Comparison of ENCODE assay signal across 10 cellular contexts in genomic region chr2:174596994-174597346, GRCh38. TPM values are rescaled to one million over a fixed set of nuclear protein-coding genes. Genes with fewer than 3 reads are reported as not detected.
DNase-seq lines count a peak whose midpoint lies in the region; ATAC-seq and TF ChIP-seq lines count a peak whose summit lies in the region.
"Had no signal": no experiment of that assay in that cellular context is flagged by ENCODE, and none has a peak within 500 bp of the region (broad histone marks: within the 10 kb centered on the region; RNA-seq: fewer than 3 reads in every experiment).

No MANE protein-coding gene starts in this region.

- no peaks in the 10 kb centered on the region for H3K27me3 Mint-ChIP-seq in activated T-helper 2 cell treated with anti-CD3 and anti-CD28 coated beads, Interferon-gamma antibody, Interleukin-2, Interleukin-4, amounts not matched to agents 10 μg/mL and 5 μg/mL and 100 μg/mL, durations not matched to agents 14 hours and 24 hours and 36 hours (ENCODE audit: low read depth)

- H3K27ac ChIP-seq in left ventricle myocardium inferior (replicated peaks), result peak overlapping the region; percentile 47
- H3K27ac ChIP-seq in mucosa of rectum (ENCODE audit: low read depth in 2 of 2, low read length in 2 of 2), result peak overlapping the region; percentile 64 to 86
- H3K27ac ChIP-seq in upper lobe of right lung, result peak overlapping the region; percentile 85

- peak overlapping the region; percentile 90 for H3K27ac Mint-ChIP-seq in activated T-helper 2 cell treated with anti-CD3 and anti-CD28 coated beads, Interferon-gamma antibody, Interleukin-2, Interleukin-4, amounts not matched to agents 10 μg/mL and 5 μg/mL and 100 μg/mL, durations not matched to agents 14 hours and 24 hours and 36 hours

- peak overlapping the region; percentile 42 to 55 for H3K9ac ChIP-seq in mucosa of rectum (ENCODE audit: low read depth in 1 of 2, low read length in 2 of 2)

- intact Hi-C loops in left ventricle myocardium inferior (cut with micrococcal nuclease) (no loop called here), Right ventricle myocardium inferior (cut with DNase I) (no loop called here), upper lobe of right lung (cut with DNase I) (no loop called here)
- intact Hi-C loops in activated T-helper 2 cell treated with anti-CD3 and anti-CD28 coated beads, Interferon-gamma antibody, Interleukin-2, Interleukin-4, amounts not matched to agents 10 μg/mL and 5 μg/mL and 100 μg/mL, durations not matched to agents 14 hours and 24 hours and 36 hours (cut with micrococcal nuclease), result loop anchor here (1.0 to 10.0 kb wide), 10 partner anchors 11 to 632 kb away; partner anchors contain the start of genes ATF2 and SP3

- peak overlapping the region; percentile 41 for H3K4me3 ChIP-seq in left ventricle myocardium inferior
- peak overlapping the region; percentile 40 to 63 for H3K4me3 ChIP-seq in mucosa of rectum (ENCODE audit: low read length in 2 of 2)
- H3K4me3 ChIP-seq in upper lobe of right lung, result peak overlapping the region; percentile 41

- peak overlapping the region; percentile 84 for H3K4me3 Mint-ChIP-seq in activated T-helper 2 cell treated with anti-CD3 and anti-CD28 coated beads, Interferon-gamma antibody, Interleukin-2, Interleukin-4, amounts not matched to agents 10 μg/mL and 5 μg/mL and 100 μg/mL, durations not matched to agents 14 hours and 24 hours and 36 hours (ENCODE audit: low read depth)

- H3K9me3 Mint-ChIP-seq in activated T-helper 2 cell treated with anti-CD3 and anti-CD28 coated beads, Interferon-gamma antibody, Interleukin-2, Interleukin-4, amounts not matched to agents 10 μg/mL and 5 μg/mL and 100 μg/mL, durations not matched to agents 14 hours and 24 hours and 36 hours, result peaks cover 3% of the 10 kb centered on the region

- ATAC-seq in Right ventricle myocardium inferior, result no peak
- ATAC-seq in upper lobe of right lung, result no peak
- no peak for ATAC-seq in GM18502 (IDR thresholded peaks at IDR 0.05; ENCODE audit: poor library complexity, unreplicated experiment)
- ATAC-seq in GM18867 (IDR thresholded peaks at IDR 0.05; ENCODE audit: unreplicated experiment), result no peak
- no peak for ATAC-seq in HG03196 (IDR thresholded peaks at IDR 0.05; ENCODE audit: unreplicated experiment)

- H3K36me3 ChIP-seq in left ventricle myocardium inferior, result no peaks in the 10 kb centered on the region
- H3K36me3 ChIP-seq in mucosa of rectum (ENCODE audit: control insufficient read depth in 2 of 2, insufficient read depth in 2 of 2, low read length in 2 of 2), result no peaks in the 10 kb centered on the region
- H3K36me3 ChIP-seq in upper lobe of right lung, result no peaks in the 10 kb centered on the region

- H3K4me1 ChIP-seq in left ventricle myocardium inferior, result peaks cover 37% of the 10 kb centered on the region
- peaks cover 5 to 12% of the 10 kb centered on the region in 2 donors for H3K4me1 ChIP-seq in mucosa of rectum (ENCODE audit: control insufficient read depth in 2 of 2, insufficient read depth in 2 of 2, low read length in 2 of 2)
- peaks cover 23% of the 10 kb centered on the region for H3K4me1 ChIP-seq in upper lobe of right lung

- DNase-seq in left ventricle myocardium inferior (no peak), Right ventricle myocardium inferior (ENCODE audit: missing footprints) (no peak), upper lobe of right lung (no peak)
- no peak for DNase-seq in activated T-helper 2 cell treated with anti-CD3 and anti-CD28 coated beads, Interferon-gamma antibody, Interleukin-2, Interleukin-4, amounts not matched to agents 10 μg/mL and 5 μg/mL and 100 μg/mL, durations not matched to agents 14 hours and 24 hours and 36 hours (ENCODE audit: low spot score)
- DNase-seq: C1 segment of cervical spinal cord, NCI-H1694 had no signal

- peaks cover 75% of the 10 kb centered on the region for H3K36me3 Mint-ChIP-seq in activated T-helper 2 cell treated with anti-CD3 and anti-CD28 coated beads, Interferon-gamma antibody, Interleukin-2, Interleukin-4, amounts not matched to agents 10 μg/mL and 5 μg/mL and 100 μg/mL, durations not matched to agents 14 hours and 24 hours and 36 hours (ENCODE audit: low read depth)

- H3K27me3 ChIP-seq in left ventricle myocardium inferior (ENCODE audit: low read depth) (no peaks in the 10 kb centered on the region), mucosa of rectum (ENCODE audit: control insufficient read depth in 2 of 2, insufficient read depth in 2 of 2, low read length in 2 of 2) (no peaks in the 10 kb centered on the region), upper lobe of right lung (no peaks in the 10 kb centered on the region)

- TF ChIP-seq CTCF in left ventricle myocardium inferior (IDR thresholded peaks at IDR 0.05; ENCODE audit: borderline replicate concordance) (no peak), upper lobe of right lung (IDR thresholded peaks at IDR 0.05) (no peak)

- H3K9me3 ChIP-seq in left ventricle myocardium inferior (replicated peaks) (no peaks in the 10 kb centered on the region), mucosa of rectum (ENCODE audit: control insufficient read depth in 2 of 2, low read length in 2 of 2) (no peaks in the 10 kb centered on the region), upper lobe of right lung (no peaks in the 10 kb centered on the region)

- peaks cover 57% of the 10 kb centered on the region for H3K4me1 Mint-ChIP-seq in activated T-helper 2 cell treated with anti-CD3 and anti-CD28 coated beads, Interferon-gamma antibody, Interleukin-2, Interleukin-4, amounts not matched to agents 10 μg/mL and 5 μg/mL and 100 μg/mL, durations not matched to agents 14 hours and 24 hours and 36 hours (ENCODE audit: low read depth)

RNA-seq across cellular contexts. Expression of gene WIPF1, which starts 0.6 kb away (rescaled TPM):
- total RNA-seq in left ventricle myocardium inferior, result 15.0 TPM
- total RNA-seq in Right ventricle myocardium inferior, result 19.4 TPM
- 281 and 287 TPM in 2 replicates for total RNA-seq in activated T-helper 2 cell treated with anti-CD3 and anti-CD28 coated beads, Interferon-gamma antibody, Interleukin-2, Interleukin-4, amounts not matched to agents 10 μg/mL and 5 μg/mL and 100 μg/mL, durations not matched to agents 14 hours and 24 hours and 36 hours
- total RNA-seq in upper lobe of right lung, result 71.5 TPM
